In genomic region chr5:97163360-97163764, GRCh38 we compare ENCODE assay signal across 9 cellular contexts. TPM values are rescaled to one million over a fixed set of nuclear protein-coding genes. Genes with fewer than 3 reads are reported as not detected.
A peak's percentile ranks its signal among the peaks of the same experiment; 100 is the strongest.
DNase-seq lines count a peak whose midpoint lies in the region; ATAC-seq and TF ChIP-seq lines count a peak whose summit lies in the region.
"Had no signal": no experiment of that assay in that cellular context is flagged by ENCODE, and none has a peak within 500 bp of the region (broad histone marks: within the 10 kb centered on the region; RNA-seq: fewer than 3 reads in every experiment).

No MANE protein-coding gene starts in this region.

- no peak for DNase-seq in CD8-positive, alpha-beta T cell
- peak; percentile 29 for DNase-seq in Jurkat, Clone E6-1 (ENCODE audit: low read depth, low spot score)
- DNase-seq in breast epithelium (ENCODE audit: low spot score in 2 of 2) (no peak), mesenchymal stem cell (peak; percentile 40), 8988T (no peak), NCI-H774 (lab: John Stamatoyannopoulos, UW) (no peak)
- no peak for DNase-seq in stimulated activated effector memory CD8-positive, alpha-beta T cell treated with anti-CD3 and anti-CD28 coated beads, Interleukin-12 subunit alpha, Interleukin-12 subunit beta, amount 100 ng/mL, for 72 hours (ENCODE audit: low spot score in 2 of 2)
- DNase-seq: activated CD8-positive, alpha-beta memory T cell treated with anti-CD3 and anti-CD28 coated beads, Interleukin-2, amount 50 U/mL, for 4 hours had no signal

- H3K27me3 Mint-ChIP-seq in CD8-positive, alpha-beta T cell (ENCODE audit: low read depth), result no peaks in the 10 kb centered on the region

- H3K14ac ChIP-seq in mesenchymal stem cell (ENCODE audit: low read length in 2 of 2), result no peak overlapping the region

- intact Hi-C loops in CD8-positive, alpha-beta T cell (cut with DNase I, micrococcal nuclease), result loop anchor here (2.0 to 10.0 kb wide), 7 partner anchors 19 to 819 kb away; partner anchors contain the start of genes LNPEP (in 1 of the 2) and RIOK2 (in 1 of the 2)
- intact Hi-C loops in breast epithelium (cut with DNase I; ENCODE audit: low total_unique reads), result no loop called here

- no peak overlapping the region for H3K18ac ChIP-seq in mesenchymal stem cell (ENCODE audit: low read depth in 1 of 2, low read length in 2 of 2)

- H2BK5ac ChIP-seq in mesenchymal stem cell (ENCODE audit: low read depth, low read length, poor library complexity, severe bottlenecking), result no peak overlapping the region

- H3K23ac ChIP-seq in mesenchymal stem cell (ENCODE audit: low read length in 2 of 2), result no peak overlapping the region

- H3K79me1 ChIP-seq in mesenchymal stem cell (replicated peaks; ENCODE audit: low read length, poor library complexity, severe bottlenecking), result peaks cover 3% of the 10 kb centered on the region

- no peak overlapping the region for H2AK5ac ChIP-seq in mesenchymal stem cell (ENCODE audit: low read length, severe bottlenecking)

- H3K4me2 ChIP-seq in mesenchymal stem cell (ENCODE audit: low read length, poor library complexity, severe bottlenecking), result no peak overlapping the region

- H4K8ac ChIP-seq in mesenchymal stem cell (ENCODE audit: low read length), result no peak overlapping the region

- H3K27me3 ChIP-seq in CD8-positive, alpha-beta T cell (ENCODE audit: insufficient read depth, low read length), result no peaks in the 10 kb centered on the region
- H3K27me3 ChIP-seq in breast epithelium, result no peaks in the 10 kb centered on the region
- no peaks in the 10 kb centered on the region for H3K27me3 ChIP-seq in mesenchymal stem cell (ENCODE audit: control insufficient read depth in 1 of 2, insufficient read depth in 1 of 2, low read length in 2 of 2)

- TF ChIP-seq POLR2A in breast epithelium (IDR thresholded peaks at IDR 0.05), result no peak

- H3K9me3 ChIP-seq in CD8-positive, alpha-beta T cell (ENCODE audit: low read length), result no peaks in the 10 kb centered on the region
- peaks cover 0 to 3% of the 10 kb centered on the region in 2 donors for H3K9me3 ChIP-seq in breast epithelium
- peaks cover 4% of the 10 kb centered on the region for H3K9me3 ChIP-seq in mesenchymal stem cell (ENCODE audit: control insufficient read depth, low read length)

- H2BK120ac ChIP-seq in mesenchymal stem cell (ENCODE audit: low read depth, low read length), result no peak overlapping the region

- H2BK12ac ChIP-seq in mesenchymal stem cell (ENCODE audit: low read length in 2 of 2), result no peak overlapping the region

- H4K91ac ChIP-seq in mesenchymal stem cell (ENCODE audit: low read length), result no peak overlapping the region

- no peak overlapping the region for H2BK15ac ChIP-seq in mesenchymal stem cell (ENCODE audit: low read depth, poor library complexity, severe bottlenecking)

- no peak overlapping the region for H3K27ac Mint-ChIP-seq in CD8-positive, alpha-beta T cell
- no peak overlapping the region for H3K27ac Mint-ChIP-seq in stimulated activated effector memory CD8-positive, alpha-beta T cell treated with anti-CD3 and anti-CD28 coated beads, Interleukin-12 subunit alpha, Interleukin-12 subunit beta, amount 100 ng/mL, for 72 hours

- TF ChIP-seq CTCF in CD8-positive, alpha-beta T cell (IDR thresholded peaks at IDR 0.05), result peak; percentile 97
- TF ChIP-seq CTCF in breast epithelium (IDR thresholded peaks at IDR 0.05), result peak in 2 of 3 donors; percentile 34 to 37

- H3K4me3 ChIP-seq in CD8-positive, alpha-beta T cell (ENCODE audit: low read depth, low read length), result no peak overlapping the region
- H3K4me3 ChIP-seq in Jurkat, Clone E6-1 (ENCODE audit: low read length), result no peak overlapping the region
- H3K4me3 ChIP-seq in breast epithelium, result no peak overlapping the region
- no peak overlapping the region for H3K4me3 ChIP-seq in mesenchymal stem cell (ENCODE audit: insufficient read depth in 1 of 2, low read depth in 1 of 2, low read length in 2 of 2)

- CTCF ChIA-PET in CD8-positive, alpha-beta T cell (lab: Charles Lee), result interaction anchor here (0.6 to 6.7 kb wide), 22 partner anchors 18 to 550 kb away, joined by 3 to 123 read pairs (median 5); partner anchors contain the start of gene ERAP2

- ATAC-seq in CD8-positive, alpha-beta T cell, result no peak
- ATAC-seq in GM21737 (IDR thresholded peaks at IDR 0.05; ENCODE audit: unreplicated experiment), result no peak
- ATAC-seq in stimulated activated effector memory CD8-positive, alpha-beta T cell treated with anti-CD3 and anti-CD28 coated beads, Interleukin-12 subunit alpha, Interleukin-12 subunit beta, amount 100 ng/mL, for 72 hours, result no peak

- no peak overlapping the region for H3K27ac ChIP-seq in CD8-positive, alpha-beta T cell (ENCODE audit: low read depth, low read length)
- no peak overlapping the region for H3K27ac ChIP-seq in breast epithelium
- H3K27ac ChIP-seq in mesenchymal stem cell (ENCODE audit: low read length, poor library complexity, severe bottlenecking), result no peak overlapping the region

- H3K4me3 Mint-ChIP-seq in CD8-positive, alpha-beta T cell, result no peak overlapping the region
- H3K4me3 Mint-ChIP-seq in stimulated activated effector memory CD8-positive, alpha-beta T cell treated with anti-CD3 and anti-CD28 coated beads, Interleukin-12 subunit alpha, Interleukin-12 subunit beta, amount 100 ng/mL, for 72 hours, result no peak overlapping the region

- H3K9me3 Mint-ChIP-seq in CD8-positive, alpha-beta T cell, result no peaks in the 10 kb centered on the region
- peaks cover 1% of the 10 kb centered on the region for H3K9me3 Mint-ChIP-seq in stimulated activated effector memory CD8-positive, alpha-beta T cell treated with anti-CD3 and anti-CD28 coated beads, Interleukin-12 subunit alpha, Interleukin-12 subunit beta, amount 100 ng/mL, for 72 hours

- no peak overlapping the region for H2AFZ ChIP-seq in mesenchymal stem cell (ENCODE audit: low read depth, low read length)

- POLR2A ChIA-PET in CD8-positive, alpha-beta T cell (lab: Charles Lee), result no interaction called here

- H3K9ac ChIP-seq in mesenchymal stem cell (ENCODE audit: low read length), result no peak overlapping the region

- peaks cover 45% of the 10 kb centered on the region for H3K36me3 ChIP-seq in CD8-positive, alpha-beta T cell (ENCODE audit: insufficient read depth, low read length)
- H3K36me3 ChIP-seq in breast epithelium (peaks cover 7% of the 10 kb centered on the region), mesenchymal stem cell (ENCODE audit: control insufficient read depth in 1 of 2, insufficient read depth in 2 of 2, low read depth in 1 of 2, low read length in 2 of 2) (peaks cover 24 to 86% of the 10 kb centered on the region in 2 experiments)

- H3K4ac ChIP-seq in mesenchymal stem cell (ENCODE audit: low read depth in 1 of 2, low read length in 2 of 2), result no peak overlapping the region

- peaks cover 67% of the 10 kb centered on the region for H3K36me3 Mint-ChIP-seq in CD8-positive, alpha-beta T cell
- peaks cover 78% of the 10 kb centered on the region for H3K36me3 Mint-ChIP-seq in stimulated activated effector memory CD8-positive, alpha-beta T cell treated with anti-CD3 and anti-CD28 coated beads, Interleukin-12 subunit alpha, Interleukin-12 subunit beta, amount 100 ng/mL, for 72 hours

- H3K4me1 ChIP-seq in CD8-positive, alpha-beta T cell (ENCODE audit: insufficient read depth, low read length), result no peaks in the 10 kb centered on the region
- H3K4me1 ChIP-seq in breast epithelium (no peaks in the 10 kb centered on the region), mesenchymal stem cell (ENCODE audit: control insufficient read depth, insufficient read depth, low read depth, low read length) (no peaks in the 10 kb centered on the region)

- peaks cover 15% of the 10 kb centered on the region for H3K4me1 Mint-ChIP-seq in CD8-positive, alpha-beta T cell (ENCODE audit: low read depth)
- H3K4me1 Mint-ChIP-seq in stimulated activated effector memory CD8-positive, alpha-beta T cell treated with anti-CD3 and anti-CD28 coated beads, Interleukin-12 subunit alpha, Interleukin-12 subunit beta, amount 100 ng/mL, for 72 hours, result peaks cover 8% of the 10 kb centered on the region

RNA-seq across cellular contexts. Expression of gene RIOK2, which starts 19.7 kb away (rescaled TPM):
- 10 to 100 TPM; 29.2 to 29.6 TPM for total RNA-seq in CD8-positive, alpha-beta T cell
- 62.8 TPM for polyA plus RNA-seq in Jurkat, Clone E6-1 (2012; ENCODE audit: insufficient read depth, insufficient read length)
- 10 to 100 TPM; 23.7 to 28.5 (median 28.2) TPM for total RNA-seq in breast epithelium
- polyA plus RNA-seq in mesenchymal stem cell (2013, experiment 1 of 2), result 25.9 TPM
- 26.7 TPM for polyA plus RNA-seq in mesenchymal stem cell (2013, experiment 2 of 2)

RNA-seq across cellular contexts. Expression of gene LIX1, which starts 21.0 kb away (rescaled TPM):
- total RNA-seq in CD8-positive, alpha-beta T cell, result not detected
- polyA plus RNA-seq in Jurkat, Clone E6-1 (2012; ENCODE audit: insufficient read depth, insufficient read length), result not detected
- under 1 TPM in 1 of 3 donors, not detected in 2; 0.15 TPM for total RNA-seq in breast epithelium
- polyA plus RNA-seq in mesenchymal stem cell (2013, experiment 1 of 2), result not detected
- not detected for polyA plus RNA-seq in mesenchymal stem cell (2013, experiment 2 of 2)

Comparison
In these comparisons a context has a peak if more than half of its experiments do, and no peak if none do; other contexts are left out.
1. DNase-seq: peak in Jurkat, Clone E6-1 (single experiment) and mesenchymal stem cell (single experiment); none in CD8-positive, alpha-beta T cell (0 of 7), breast epithelium (0 of 2), 8988T (single experiment), NCI-H774 (single experiment) and stimulated activated effector memory CD8-positive, alpha-beta T cell treated with anti-CD3 and anti-CD28 coated beads, Interleukin-12 subunit alpha, Interleukin-12 subunit beta, amount 100 ng/mL, for 72 hours (0 of 2).